Comparison of ENCODE assay signal across 8 cellular contexts in the genomic region with DNA sequence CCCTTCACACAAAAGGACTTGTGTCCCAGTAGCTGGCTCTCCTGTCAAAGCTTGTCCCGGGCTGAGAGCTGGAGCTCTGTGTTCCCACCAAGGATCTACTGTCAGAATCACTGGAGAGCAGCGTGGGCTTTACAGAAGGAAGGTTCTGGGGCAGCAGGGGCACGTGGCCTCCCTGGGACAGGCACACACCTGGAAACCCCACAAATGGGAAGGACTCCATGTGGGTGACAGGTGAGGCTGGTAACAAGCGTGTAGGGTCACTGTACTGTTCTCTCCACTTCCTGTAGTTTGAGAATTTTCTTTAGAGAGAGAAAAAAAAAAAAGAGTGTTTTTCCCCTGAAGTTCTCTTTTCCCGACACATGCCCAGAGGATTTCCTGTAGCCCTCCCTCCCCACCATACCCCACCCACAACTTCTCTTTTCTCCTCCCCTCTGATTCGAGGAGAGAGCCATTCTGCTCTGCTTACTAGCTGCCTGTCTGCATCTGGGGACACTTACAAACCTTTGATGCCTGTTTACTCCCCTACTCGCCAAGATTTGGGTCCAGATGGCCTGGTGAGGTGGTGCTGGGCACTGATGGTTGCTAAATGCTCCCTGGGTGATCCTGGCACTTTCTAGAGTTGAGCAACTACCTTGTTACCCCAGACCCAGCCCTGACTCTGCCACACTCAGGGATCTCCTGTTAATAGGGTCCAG.
DNase-seq lines count a peak whose midpoint lies in the region; ATAC-seq and TF ChIP-seq lines count a peak whose summit lies in the region.

No MANE protein-coding gene starts in this region.

- no peak overlapping the region for H3K4me2 ChIP-seq in osteoblast (ENCODE audit: insufficient read depth, low read length)

- H4K20me1 ChIP-seq in osteoblast (ENCODE audit: insufficient read depth, low read length), result no peaks in the 10 kb centered on the region

- peaks cover 57% of the 10 kb centered on the region for H3K4me1 ChIP-seq in osteoblast (ENCODE audit: insufficient read depth, low read length)

- H3K27me3 ChIP-seq in osteoblast (ENCODE audit: insufficient read depth, low read length), result no peaks in the 10 kb centered on the region

- TF ChIP-seq CTCF in RWPE1 (conservative IDR thresholded peaks at IDR 0.05; ENCODE audit: low read depth), result no peak
- TF ChIP-seq CTCF in fibroblast of pulmonary artery (IDR thresholded peaks at IDR 0.05; ENCODE audit: low read length, missing control alignments), result no peak
- TF ChIP-seq CTCF in osteoblast (IDR thresholded peaks at IDR 0.05; ENCODE audit: extremely low read depth, low read depth, low read length), result no peak

- no peaks in the 10 kb centered on the region for H3K79me2 ChIP-seq in osteoblast (ENCODE audit: insufficient read depth, low read length)

- CTCF ChIA-PET in RWPE1 (lab: Yijun Ruan, JAX), result interaction anchor here (0.6 to 2.4 kb wide), 5 partner anchors 9 to 361 kb away, joined by 3 to 19 read pairs (median 5); no protein-coding TSS in a partner anchor

- H2AFZ ChIP-seq in osteoblast (ENCODE audit: low read length), result peak overlapping the region; percentile 18

- H3K27ac ChIP-seq in RWPE1 (peak overlapping the region; percentile 92), osteoblast (ENCODE audit: low read depth, low read length) (peak overlapping the region; percentile 92)

- H3K36me3 ChIP-seq in osteoblast (ENCODE audit: insufficient read depth, low read length), result no peaks in the 10 kb centered on the region

- POLR2A ChIA-PET in RWPE1 (lab: Yijun Ruan, JAX; ENCODE audit: low non-redundant PET), result no interaction called here

- DNase-seq in COLO829 (ENCODE audit: low spot score) (peak; percentile 54), RWPE1 (ENCODE audit: low spot score) (no peak), fibroblast of pulmonary artery (ENCODE audit: low read depth) (peak; percentile 66), osteoblast (ENCODE audit: insufficient read length, low spot score, missing footprints) (no peak), NCI-H748 (lab: John Stamatoyannopoulos, UW; ENCODE audit: unreplicated experiment) (no peak)

- ATAC-seq in HG02973 (IDR thresholded peaks at IDR 0.05; ENCODE audit: unreplicated experiment) (no peak), GM18520 (IDR thresholded peaks at IDR 0.05; ENCODE audit: unreplicated experiment) (no peak), HG03460 (IDR thresholded peaks at IDR 0.05; ENCODE audit: unreplicated experiment) (no peak)

- no peaks in the 10 kb centered on the region for H3K9me3 ChIP-seq in osteoblast (ENCODE audit: low read depth, low read length)

- H3K4me3 ChIP-seq in fibroblast of pulmonary artery (replicated peaks; ENCODE audit: low read depth, low read length) (no peak overlapping the region), osteoblast (ENCODE audit: insufficient read depth, low read length) (no peak overlapping the region)

Comparison
In these comparisons a context has a peak if more than half of its experiments do, and no peak if none do; other contexts are left out.
1. DNase-seq: peak in COLO829 (single experiment) and fibroblast of pulmonary artery (single experiment); none in RWPE1 (single experiment), osteoblast (single experiment) and NCI-H748 (single experiment).